Comparison of ENCODE assay signal across 25 cellular contexts in the genomic region with DNA sequence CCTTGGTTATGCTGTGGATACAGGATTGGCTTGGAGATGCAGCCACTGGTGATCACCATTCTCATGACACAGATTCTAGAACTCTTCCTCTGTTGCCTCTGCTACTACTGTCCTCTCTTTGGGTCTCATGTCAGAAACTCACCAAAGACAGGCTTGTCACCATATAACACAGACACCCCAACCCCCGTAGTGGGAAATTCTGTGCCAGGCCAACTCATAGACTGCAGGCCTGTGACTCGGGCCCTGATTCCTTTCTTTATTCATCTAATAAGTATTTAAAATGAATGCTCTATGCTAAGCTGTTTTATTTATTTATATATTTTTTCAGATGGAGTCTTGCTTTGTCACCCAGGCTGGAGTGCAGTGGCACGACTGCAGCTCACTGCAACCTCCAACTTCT. TPM values are rescaled to one million over a fixed set of nuclear protein-coding genes. Genes with fewer than 3 reads are reported as not detected.
DNase-seq lines count a peak whose midpoint lies in the region; FAIRE-seq and TF ChIP-seq lines count a peak whose summit lies in the region.
"Had no signal": no experiment of that assay in that cellular context is flagged by ENCODE, and none has a peak within 500 bp of the region (broad histone marks: within the 10 kb centered on the region; RNA-seq: fewer than 3 reads in every experiment).

No MANE protein-coding gene starts in this region.

- H3K27ac ChIP-seq in mesenchymal stem cell (ENCODE audit: low read length, poor library complexity, severe bottlenecking): no peak overlapping the region
- H3K27ac ChIP-seq in effector memory CD4-positive, alpha-beta T cell (ENCODE audit: insufficient read depth, low read length, poor library complexity, severe bottlenecking): no peak overlapping the region
- H3K27ac ChIP-seq: left ventricle myocardium inferior, prostate gland, SJCRH30, skin epidermis, VCaP had no signal

- no peak overlapping the region for H3K18ac ChIP-seq in mesenchymal stem cell (ENCODE audit: low read depth in 1 of 2, low read length in 2 of 2)

- no peak overlapping the region for H2BK120ac ChIP-seq in mesenchymal stem cell (ENCODE audit: low read depth, low read length)

- H3K27ac Mint-ChIP-seq in chondrocyte (ENCODE audit: unreplicated experiment): peak overlapping the region; percentile 37
- H3K27ac Mint-ChIP-seq: activated CD4-positive, alpha-beta T cell treated with anti-CD3 and anti-CD28 coated beads, Interleukin-2, amount 10 ng/mL, durations not matched to agents 7 days and 5 days; activated naive CD8-positive, alpha-beta T cell treated with anti-CD3 and anti-CD28 coated beads, Interleukin-2, amount 10 ng/mL, durations not matched to agents 7 days and 5 days; activated T-helper 17 cell treated with anti-CD3 and anti-CD28 coated beads, Interleukin-2, amount 50 U/mL, for 72 hours; dendritic cell treated with granulocyte-macrophage colony-stimulating factor and Interleukin-4, amounts not matched to agents 40 ng/mL and 50 ng/mL, for 4 days; T-helper 1 cell treated with Interleukin-12 subunit alpha and Interleukin-12 subunit beta and Interleukin-4 antibody, amounts not matched to agents 30 μg/mL and 1 μg/mL, for 36 hours; type B pancreatic cell had no signal

- no peak overlapping the region for H4K8ac ChIP-seq in mesenchymal stem cell (ENCODE audit: low read length)

- no peak overlapping the region for H3K14ac ChIP-seq in mesenchymal stem cell (ENCODE audit: low read length in 2 of 2)

- H3K79me1 ChIP-seq in mesenchymal stem cell (replicated peaks; ENCODE audit: low read length, poor library complexity, severe bottlenecking): peaks cover 5% of the 10 kb centered on the region

- H3K36me3 Mint-ChIP-seq in chondrocyte (ENCODE audit: low read depth): peaks cover 6% of the 10 kb centered on the region
- H3K36me3 Mint-ChIP-seq: activated naive CD8-positive, alpha-beta T cell treated with anti-CD3 and anti-CD28 coated beads, Interleukin-2, amount 10 ng/mL, durations not matched to agents 7 days and 5 days had no signal

- peaks cover 49 to 61% of the 10 kb centered on the region in 2 experiments for H3K36me3 ChIP-seq in mesenchymal stem cell (ENCODE audit: control insufficient read depth in 1 of 2, insufficient read depth in 2 of 2, low read depth in 1 of 2, low read length in 2 of 2)
- H3K36me3 ChIP-seq in effector memory CD4-positive, alpha-beta T cell (ENCODE audit: control insufficient read depth, insufficient read depth, low read length): no peaks in the 10 kb centered on the region
- H3K36me3 ChIP-seq in HAP-1 (replicated peaks): no peaks in the 10 kb centered on the region; the same call in 1 of the 2 replicates
- H3K36me3 ChIP-seq: prostate gland, SJCRH30 had no signal

- TF ChIP-seq CTCF in chondrocyte (IDR thresholded peaks at IDR 0.05): no peak

- no peak for TF ChIP-seq POLR2A in GM12891 (IDR thresholded peaks at IDR 0.05; ENCODE audit: low read depth, low read length)

- no peaks in the 10 kb centered on the region for H3K27me3 Mint-ChIP-seq in chondrocyte (ENCODE audit: low read depth)
- H3K27me3 Mint-ChIP-seq: activated CD4-positive, alpha-beta T cell treated with anti-CD3 and anti-CD28 coated beads, Interleukin-2, amount 10 ng/mL, durations not matched to agents 7 days and 5 days; activated naive CD8-positive, alpha-beta T cell treated with anti-CD3 and anti-CD28 coated beads, Interleukin-2, amount 10 ng/mL, durations not matched to agents 7 days and 5 days; activated T-helper 17 cell treated with anti-CD3 and anti-CD28 coated beads, Interleukin-2, amount 50 U/mL, for 72 hours; dendritic cell treated with granulocyte-macrophage colony-stimulating factor and Interleukin-4, amounts not matched to agents 40 ng/mL and 50 ng/mL, for 4 days; stimulated activated naive CD8-positive, alpha-beta T cell treated with anti-CD3 and anti-CD28 coated beads, Interleukin-15, amount 100 ng/mL, for 72 hours; type B pancreatic cell had no signal

- H4K91ac ChIP-seq in mesenchymal stem cell (ENCODE audit: low read length): no peak overlapping the region

- H2AFZ ChIP-seq in mesenchymal stem cell (ENCODE audit: low read depth, low read length): no peak overlapping the region

- no peak overlapping the region for H3K23ac ChIP-seq in mesenchymal stem cell (ENCODE audit: low read length in 2 of 2)

- H3K4me1 Mint-ChIP-seq in chondrocyte (ENCODE audit: low read depth): peaks cover 3% of the 10 kb centered on the region
- H3K4me1 Mint-ChIP-seq: activated CD4-positive, alpha-beta T cell treated with anti-CD3 and anti-CD28 coated beads, Interleukin-2, amount 10 ng/mL, durations not matched to agents 7 days and 5 days; activated T-helper 17 cell treated with anti-CD3 and anti-CD28 coated beads, Interleukin-2, amount 50 U/mL, for 72 hours; stimulated activated naive CD8-positive, alpha-beta T cell treated with anti-CD3 and anti-CD28 coated beads, Interleukin-15, amount 100 ng/mL, for 72 hours had no signal

- H3K9me3 Mint-ChIP-seq in chondrocyte (ENCODE audit: low read depth): no peaks in the 10 kb centered on the region
- H3K9me3 Mint-ChIP-seq: activated CD4-positive, alpha-beta T cell treated with anti-CD3 and anti-CD28 coated beads, Interleukin-2, amount 10 ng/mL, durations not matched to agents 7 days and 5 days; activated naive CD8-positive, alpha-beta T cell treated with anti-CD3 and anti-CD28 coated beads, Interleukin-2, amount 10 ng/mL, durations not matched to agents 7 days and 5 days; activated T-helper 17 cell treated with anti-CD3 and anti-CD28 coated beads, Interleukin-2, amount 50 U/mL, for 72 hours; dendritic cell treated with granulocyte-macrophage colony-stimulating factor and Interleukin-4, amounts not matched to agents 40 ng/mL and 50 ng/mL, for 4 days; stimulated activated naive CD8-positive, alpha-beta T cell treated with anti-CD3 and anti-CD28 coated beads, Interleukin-15, amount 100 ng/mL, for 72 hours; T-helper 1 cell treated with Interleukin-12 subunit alpha and Interleukin-12 subunit beta and Interleukin-4 antibody, amounts not matched to agents 30 μg/mL and 1 μg/mL, for 36 hours; type B pancreatic cell had no signal

- H3K4me3 ChIP-seq in mesenchymal stem cell (ENCODE audit: insufficient read depth in 1 of 2, low read depth in 1 of 2, low read length in 2 of 2) (no peak overlapping the region), HAP-1 (no peak overlapping the region)
- H3K4me3 ChIP-seq in effector memory CD4-positive, alpha-beta T cell (ENCODE audit: insufficient read depth, low read depth, low read length, poor library complexity, severe bottlenecking): no peak overlapping the region
- H3K4me3 ChIP-seq: left ventricle myocardium inferior, mucosa of descending colon, prostate gland, SJCRH30, skin epidermis had no signal

- WGBS in mesenchymal stem cell: 88% methylated on average over 2 of the region's 3 CpGs

- in situ Hi-C loops in HAP-1 (cut with MboI; ENCODE audit: low sequenced_read_pairs): no loop called here

- DNase-seq in ELR (ENCODE audit: low read depth): peak; percentile 89
- DNase-seq in RCC 7860 (ENCODE audit: low spot score): peak; percentile 38
- DNase-seq in chondrocyte (ENCODE audit: low spot score): no peak
- DNase-seq in mesenchymal stem cell: peak; percentile 40
- no peak for DNase-seq in effector memory CD4-positive, alpha-beta T cell
- DNase-seq in GM12891 (ENCODE audit: insufficient read length, low spot score): no peak
- no peak for DNase-seq in HAP-1 (ENCODE audit: low spot score in 2 of 2)
- DNase-seq in T1000 (lab: John Stamatoyannopoulos, UW): no peak
- DNase-seq: activated CD4-positive, alpha-beta T cell treated with anti-CD3 and anti-CD28 coated beads, Interleukin-2, amount 10 ng/mL, durations not matched to agents 7 days and 5 days; activated naive CD8-positive, alpha-beta T cell treated with anti-CD3 and anti-CD28 coated beads, Interleukin-2, amount 10 ng/mL, durations not matched to agents 7 days and 5 days; DMS79; left ventricle myocardium inferior; mucosa of descending colon; NCI-H187 treated with DMSO at 0.1 percent for 48 hours; SJCRH30; stimulated activated CD4-positive, alpha-beta T cell treated with anti-CD3 and anti-CD28 coated beads, Interleukin-2, amount 100 ng/mL, for 24 hours; stimulated activated naive CD8-positive, alpha-beta T cell treated with anti-CD3 and anti-CD28 coated beads, Interleukin-15, amount 100 ng/mL, for 72 hours had no signal

- no peak overlapping the region for H3K4me3 Mint-ChIP-seq in chondrocyte (ENCODE audit: unreplicated experiment)
- H3K4me3 Mint-ChIP-seq: activated CD4-positive, alpha-beta T cell treated with anti-CD3 and anti-CD28 coated beads, Interleukin-2, amount 10 ng/mL, durations not matched to agents 7 days and 5 days; activated naive CD8-positive, alpha-beta T cell treated with anti-CD3 and anti-CD28 coated beads, Interleukin-2, amount 10 ng/mL, durations not matched to agents 7 days and 5 days; activated T-helper 17 cell treated with anti-CD3 and anti-CD28 coated beads, Interleukin-2, amount 50 U/mL, for 72 hours; dendritic cell treated with granulocyte-macrophage colony-stimulating factor and Interleukin-4, amounts not matched to agents 40 ng/mL and 50 ng/mL, for 4 days; stimulated activated naive CD8-positive, alpha-beta T cell treated with anti-CD3 and anti-CD28 coated beads, Interleukin-15, amount 100 ng/mL, for 72 hours; T-helper 1 cell treated with Interleukin-12 subunit alpha and Interleukin-12 subunit beta and Interleukin-4 antibody, amounts not matched to agents 30 μg/mL and 1 μg/mL, for 36 hours; type B pancreatic cell had no signal

- no peak overlapping the region for H2BK5ac ChIP-seq in mesenchymal stem cell (ENCODE audit: low read depth, low read length, poor library complexity, severe bottlenecking)

- H2AK5ac ChIP-seq in mesenchymal stem cell (ENCODE audit: low read length, severe bottlenecking): no peak overlapping the region

- no peaks in the 10 kb centered on the region for H3K4me1 ChIP-seq in mesenchymal stem cell (ENCODE audit: control insufficient read depth, insufficient read depth, low read depth, low read length)
- no peaks in the 10 kb centered on the region for H3K4me1 ChIP-seq in effector memory CD4-positive, alpha-beta T cell (ENCODE audit: control insufficient read depth, insufficient read depth, low read length, poor library complexity, severe bottlenecking)
- no peaks in the 10 kb centered on the region for H3K4me1 ChIP-seq in HAP-1
- H3K4me1 ChIP-seq: prostate gland, SJCRH30 had no signal

- H3K27me3 ChIP-seq in mesenchymal stem cell (ENCODE audit: control insufficient read depth in 1 of 2, insufficient read depth in 1 of 2, low read length in 2 of 2) (no peaks in the 10 kb centered on the region), HAP-1 (ENCODE audit: low read depth) (no peaks in the 10 kb centered on the region)
- no peaks in the 10 kb centered on the region for H3K27me3 ChIP-seq in effector memory CD4-positive, alpha-beta T cell (replicated peaks; ENCODE audit: control insufficient read depth, insufficient read depth, low read length, poor library complexity, severe bottlenecking)
- H3K27me3 ChIP-seq: SJCRH30 had no signal

- H3K4ac ChIP-seq in mesenchymal stem cell (ENCODE audit: low read depth in 1 of 2, low read length in 2 of 2): no peak overlapping the region

- FAIRE-seq in RCC 7860 (lab: Jason Lieb, UNC) (no peak), GM12891 (lab: Jason Lieb, UNC) (no peak)
- FAIRE-seq: endothelial cell of umbilical vein had no signal

- H3K9ac ChIP-seq in mesenchymal stem cell (ENCODE audit: low read length): peak overlapping the region; percentile 48

- H3K9me3 ChIP-seq in mesenchymal stem cell (ENCODE audit: control insufficient read depth, low read length): no peaks in the 10 kb centered on the region
- H3K9me3 ChIP-seq in effector memory CD4-positive, alpha-beta T cell (ENCODE audit: control insufficient read depth, low read length): no peaks in the 10 kb centered on the region
- H3K9me3 ChIP-seq in HAP-1: no peaks in the 10 kb centered on the region
- H3K9me3 ChIP-seq: left ventricle myocardium inferior, mucosa of descending colon, prostate gland, SJCRH30 had no signal

- H3K4me2 ChIP-seq in mesenchymal stem cell (ENCODE audit: low read length, poor library complexity, severe bottlenecking): no peak overlapping the region

- no peak overlapping the region for H2BK15ac ChIP-seq in mesenchymal stem cell (ENCODE audit: low read depth, poor library complexity, severe bottlenecking)

- no peak overlapping the region for H2BK12ac ChIP-seq in mesenchymal stem cell (ENCODE audit: low read length in 2 of 2)

RNA-seq across cellular contexts. Expression of gene CYB5D2, which starts 9.5 kb away (rescaled TPM):
- 15.3 to 26.7 TPM (median 18.3 TPM) in 3 replicates for total RNA-seq in chondrocyte
- polyA plus RNA-seq in mesenchymal stem cell (2013, experiment 1 of 2): 12.4 TPM
- 12.4 TPM for polyA plus RNA-seq in mesenchymal stem cell (2013, experiment 2 of 2)
- polyA plus RNA-seq in GM12891 (2012; ENCODE audit: low read depth, missing spikeins): 11.3 TPM

RNA-seq across cellular contexts. Expression of gene ZZEF1, which starts 9.6 kb away (rescaled TPM):
- total RNA-seq in chondrocyte: 30.8 to 46.5 TPM (median 33.0 TPM) in 3 replicates
- 10.0 TPM for polyA plus RNA-seq in mesenchymal stem cell (2013, experiment 1 of 2)
- 9.8 TPM for polyA plus RNA-seq in mesenchymal stem cell (2013, experiment 2 of 2)
- polyA plus RNA-seq in GM12891 (2012; ENCODE audit: low read depth, missing spikeins): 12.2 TPM

Comparison
In these comparisons a context has a peak if more than half of its experiments do, and no peak if none do; other contexts are left out.
1. DNase-seq: peak in ELR (single experiment), RCC 7860 (single experiment) and mesenchymal stem cell (single experiment); none in chondrocyte (single experiment), effector memory CD4-positive, alpha-beta T cell (0 of 3), GM12891 (single experiment), HAP-1 (0 of 2) and T1000 (single experiment).